Comparison of ENCODE assay signal across 12 cellular contexts in genomic region chr3:155890671-155891190, GRCh38. TPM values are rescaled to one million over a fixed set of nuclear protein-coding genes. Genes with fewer than 3 reads are reported as not detected.
A peak's percentile ranks its signal among the peaks of the same experiment; 100 is the strongest.
DNase-seq lines count a peak whose midpoint lies in the region; FAIRE-seq and TF ChIP-seq lines count a peak whose summit lies in the region.
"Had no signal": no experiment of that assay in that cellular context is flagged by ENCODE, and none has a peak within 500 bp of the region (broad histone marks: within the 10 kb centered on the region; RNA-seq: fewer than 3 reads in every experiment).

No MANE protein-coding gene starts in this region.

- peak; percentile 50 for FAIRE-seq in H54 (lab: Jason Lieb, UNC)

- no peak for TF ChIP-seq CTCF in tibial nerve (IDR thresholded peaks at IDR 0.05)
- no peak for TF ChIP-seq CTCF in GM10266 (IDR thresholded peaks at IDR 0.05; ENCODE audit: control insufficient read depth, insufficient read depth, low read depth, missing control alignments)

- DNase-seq in ELR (ENCODE audit: low read depth): peak; percentile 45
- no peak for DNase-seq in H54 (ENCODE audit: insufficient read length, low spot score)
- DNase-seq in SK-N-DZ (ENCODE audit: low spot score): peak; percentile 15
- DNase-seq in iPS-NIHi11 (ENCODE audit: low spot score): peak; percentile 17
- no peak for DNase-seq in tibial nerve (ENCODE audit: low spot score in 2 of 2)
- DNase-seq in KBM-7: no peak
- no peak for DNase-seq in GM10266 (ENCODE audit: extremely low spot score)
- DNase-seq in activated T-cell treated with anti-CD3 and anti-CD28 coated beads, Interleukin-2, amount 50 U/mL, for 48 hours: no peak
- DNase-seq: NCI-H774, tibial artery had no signal

- no peak overlapping the region for H3K4me3 ChIP-seq in tibial nerve
- H3K4me3 ChIP-seq: cardiac muscle cell, lung, tibial artery had no signal

- in situ Hi-C loops in KBM-7 (cut with MboI; ENCODE audit: low pct_unique_long_range_greater_than_20kb, low sequenced_read_pairs): no loop called here

- TF ChIP-seq EP300 in tibial nerve (IDR thresholded peaks at IDR 0.05): no peak

- H3K4me1 ChIP-seq in tibial nerve: peaks cover 0 to 27% (median 0%) of the 10 kb centered on the region in 4 donors

- H3K9me3 ChIP-seq in tibial nerve: no peaks in the 10 kb centered on the region
- H3K9me3 ChIP-seq: tibial artery had no signal

- no peak for TF ChIP-seq POLR2A in H54 (IDR thresholded peaks at IDR 0.05; ENCODE audit: low read depth, low read length)
- no peak for TF ChIP-seq POLR2A in tibial nerve (IDR thresholded peaks at IDR 0.05)

- WGBS in tibial nerve, 2 donors: 11 to 15% methylated on average over 2 of the region's 2 CpGs

- peaks cover 0 to 18% (median 0%) of the 10 kb centered on the region in 3 donors for H3K36me3 ChIP-seq in tibial nerve

- no peak overlapping the region for H3K27ac ChIP-seq in tibial nerve
- H3K27ac ChIP-seq: tibial artery had no signal

- H3K27me3 ChIP-seq in tibial nerve: no peaks in the 10 kb centered on the region
- H3K27me3 ChIP-seq: cardiac muscle cell, tibial artery had no signal

RNA-seq across cellular contexts. Expression of gene GMPS, which starts 20.3 kb away (rescaled TPM):
- polyA plus RNA-seq in SK-N-DZ (2014; cell fraction: cytosol; rRNA removed): 85.7 and 91.3 TPM in 2 replicates
- 42.2 and 48.7 TPM in 2 replicates for polyA plus RNA-seq in SK-N-DZ (2014; cell fraction: nucleus; rRNA removed)
- 10 to 100 TPM; 21.8 to 42.2 (median 32.8) TPM for total RNA-seq in tibial nerve

RNA-seq across cellular contexts. Expression of gene SLC33A1, which starts 36.5 kb away (rescaled TPM):
- 18.6 and 19.9 TPM in 2 replicates for polyA plus RNA-seq in SK-N-DZ (2014; cell fraction: cytosol; rRNA removed)
- 18.8 and 23.9 TPM in 2 replicates for polyA plus RNA-seq in SK-N-DZ (2014; cell fraction: nucleus; rRNA removed)
- 10 to 100 TPM; 26.4 to 30.6 (median 29.6) TPM for total RNA-seq in tibial nerve

Comparison
In these comparisons a context has a peak if more than half of its experiments do, and no peak if none do; other contexts are left out.
1. DNase-seq: peak in ELR (single experiment), SK-N-DZ (single experiment) and iPS-NIHi11 (single experiment); none in H54 (single experiment), tibial nerve (0 of 2), KBM-7 (single experiment), GM10266 (single experiment) and activated T-cell treated with anti-CD3 and anti-CD28 coated beads, Interleukin-2, amount 50 U/mL, for 48 hours (0 of 2).